8 cellular contexts compared by ENCODE assay signal in the genomic region with DNA sequence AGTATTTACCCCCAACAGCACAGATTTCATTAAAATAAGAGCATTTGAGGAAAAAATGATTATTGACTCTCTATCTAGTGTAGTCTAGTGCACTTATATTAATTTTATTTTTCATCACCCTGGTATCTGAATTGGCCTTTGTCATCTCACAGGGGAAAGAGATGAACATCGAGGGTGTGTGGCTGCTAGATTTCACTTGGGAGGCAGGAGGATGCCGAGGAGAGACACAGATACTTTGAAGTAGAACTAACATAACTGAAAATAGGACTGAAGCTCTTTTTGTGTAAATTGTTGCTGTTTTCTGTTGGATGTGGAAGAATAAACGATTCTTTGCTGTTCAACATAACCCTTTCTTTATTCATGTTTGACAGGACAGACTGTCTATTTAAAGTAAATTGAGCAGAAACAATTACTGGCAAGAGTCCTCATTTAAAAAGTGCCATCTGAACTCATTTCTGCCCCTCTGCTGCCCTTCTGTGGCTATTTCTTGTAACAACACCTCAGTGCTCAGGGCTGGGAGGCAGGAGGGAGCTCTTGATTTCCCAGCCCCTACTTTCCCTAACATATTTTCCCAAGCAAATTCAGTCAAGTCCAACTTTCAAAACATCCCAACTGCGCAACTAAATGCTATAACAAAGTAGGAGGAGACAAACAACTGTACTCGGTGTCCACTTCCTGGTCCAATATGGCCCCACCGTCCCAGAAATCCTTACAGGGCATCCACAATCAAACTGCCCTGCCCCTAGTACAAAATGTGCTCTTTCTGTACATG. TPM values are rescaled to one million over a fixed set of nuclear protein-coding genes. Genes with fewer than 3 reads are reported as not detected.
DNase-seq lines count a peak whose midpoint lies in the region; ATAC-seq, FAIRE-seq and TF ChIP-seq lines count a peak whose summit lies in the region.

No MANE protein-coding gene starts in this region.

- no peak overlapping the region for H3K27ac ChIP-seq in pancreas

- WGBS in pancreas, 2 donors, result 14 to 22% methylated on average over 6 of the region's 6 CpGs

- no peaks in the 10 kb centered on the region for H3K4me1 ChIP-seq in pancreas

- no peak overlapping the region for H3K4me3 ChIP-seq in pancreas

- H3K27me3 ChIP-seq in pancreas, result no peaks in the 10 kb centered on the region

- no peaks in the 10 kb centered on the region for H3K9me3 ChIP-seq in pancreas

- peak; percentile 74 for DNase-seq in ELR (ENCODE audit: low read depth)
- DNase-seq in NCI-H2227 treated with DMSO at 0.1 percent for 48 hours (lab: John Stamatoyannopoulos, UW), result peak; percentile 43
- DNase-seq in activated T-cell treated with anti-CD3 and anti-CD28 coated beads, Interleukin-2, amount 50 U/mL, for 48 hours, result peak; percentile 39 to 43
- peak; percentile 37 for DNase-seq in glomerular endothelial cell (ENCODE audit: extremely low read depth, low read depth, low spot score)
- peak in 4 of 6 donors; percentile 32 to 69 (median 38) for DNase-seq in pancreas
- no peak for DNase-seq in central memory CD4-positive, alpha-beta T cell

- intact Hi-C loops in pancreas (cut with DNase I), result loop anchor here in 1 of 3 donors (10.0 kb wide), 2 partner anchors 640 to 670 kb away; no protein-coding TSS in a partner anchor

- TF ChIP-seq CTCF in pancreas (IDR thresholded peaks at IDR 0.05), result peak; percentile 42 to 72 (median 64)

- no peaks in the 10 kb centered on the region for H3K36me3 ChIP-seq in pancreas

- ATAC-seq in HG02759 (IDR thresholded peaks at IDR 0.05; ENCODE audit: unreplicated experiment) (peak; percentile 52), pancreas (peak; percentile 89 to 96 (median 95)), HG02852 (IDR thresholded peaks at IDR 0.05; ENCODE audit: unreplicated experiment) (no peak)

- no peak for FAIRE-seq in pancreas (lab: Jason Lieb, UNC)

RNA-seq across cellular contexts. Expression of a gene that starts 15.6 kb away (rescaled TPM):
- total RNA-seq in glomerular endothelial cell, result not detected in 2 replicates
- total RNA-seq in pancreas, result not detected
- polyA plus RNA-seq in pancreas, result not detected
